In genomic region chr16:26742040-26742439, GRCh38 we compare ENCODE assay signal across 28 cellular contexts.
"Had no signal": no experiment of that assay in that cellular context is flagged by ENCODE, and none has a peak within 500 bp of the region (broad histone marks: within the 10 kb centered on the region; RNA-seq: fewer than 3 reads in every experiment).

No MANE protein-coding gene starts in this region.

- H3K9me3 ChIP-seq: stomach, suprapubic skin, testis, thoracic aorta, thyroid gland, tibial artery, tibial nerve, transverse colon, upper lobe of left lung, upper lobe of right lung, uterus, vagina had no signal

- H3K27ac Mint-ChIP-seq: stimulated activated effector memory CD8-positive, alpha-beta T cell treated with anti-CD3 and anti-CD28 coated beads, Interleukin-12 subunit alpha, Interleukin-12 subunit beta, amount 100 ng/mL, for 72 hours; stimulated activated memory B cell treated with anti-CD40 and anti-IgM and Interleukin-4, amounts not matched to agents 10 μg/mL and 1 μg/mL and 100 μg/mL, for 72 hours; stimulated activated naive B cell treated with anti-CD40 and anti-IgM and Interleukin-4, amounts not matched to agents 10 μg/mL and 1 μg/mL and 100 μg/mL, for 72 hours; stimulated activated naive CD8-positive, alpha-beta T cell treated with anti-CD3 and anti-CD28 coated beads, Interleukin-15, Interleukin-2, amounts not matched to agents 100 ng/mL and 50 ng/mL, for 24 hours; type B pancreatic cell had no signal

- H3K27me3 ChIP-seq: suprapubic skin, testis, thyroid gland, tibial artery, tibial nerve, transverse colon, upper lobe of left lung, upper lobe of right lung, uterus, vagina had no signal

- H3K4me1 ChIP-seq: stomach, suprapubic skin, testis, thyroid gland, tibial artery, tibial nerve, transverse colon, upper lobe of left lung, upper lobe of right lung, uterus, vagina had no signal

- H3K4me3 ChIP-seq: stomach, suprapubic skin, testis, thoracic aorta, thyroid gland, tibial artery, tibial nerve, transverse colon, upper lobe of left lung, upper lobe of right lung, uterus, vagina had no signal

- DNase-seq: stimulated activated CD4-positive, alpha-beta T cell treated with anti-CD3 and anti-CD28 coated beads, Interleukin-2, amount 100 ng/mL, for 48 hours; stimulated activated CD4-positive, alpha-beta T cell treated with anti-CD3 and anti-CD28 coated beads, Interleukin-4, amount 100 ng/mL, for 1 hour; stimulated activated CD4-positive, alpha-beta T cell treated with anti-CD3 and anti-CD28 coated beads, Interleukin-4, amount 100 ng/mL, for 24 hours; stimulated activated CD4-positive, alpha-beta T cell treated with anti-CD3 and anti-CD28 coated beads, Interleukin-4, amount 100 ng/mL, for 4 hours; stimulated activated CD8-positive, alpha-beta memory T cell treated with anti-CD3 and anti-CD28 coated beads, Interleukin-4, amount 100 ng/mL, for 48 hours; stimulated activated naive B cell treated with anti-CD40 and anti-IgM and Interleukin-4, amounts not matched to agents 10 μg/mL and 1 μg/mL and 100 μg/mL, for 72 hours; stimulated activated naive CD4-positive, alpha-beta T cell; stimulated activated naive CD4-positive, alpha-beta T cell treated with Interleukin-2 at 50 U/mL for 16 hours; stimulated activated naive CD8-positive, alpha-beta T cell treated with anti-CD3 and anti-CD28 coated beads, Interleukin-15, amount 100 ng/mL, for 72 hours; stimulated activated naive CD8-positive, alpha-beta T cell treated with anti-CD3 and anti-CD28 coated beads, Interleukin-15, Interleukin-2, amounts not matched to agents 100 U/mL and 50 U/mL, for 24 hours; stomach; substantia nigra; testis; thyroid gland; tibial artery; transverse colon; trophoblast cell; upper lobe of left lung; upper lobe of right lung; uterus had no signal

- H3K9me3 Mint-ChIP-seq: stimulated activated effector memory CD8-positive, alpha-beta T cell treated with anti-CD3 and anti-CD28 coated beads, Interleukin-12 subunit alpha, Interleukin-12 subunit beta, amount 100 ng/mL, for 72 hours; stimulated activated naive CD8-positive, alpha-beta T cell treated with anti-CD3 and anti-CD28 coated beads, Interleukin-15, Interleukin-2, amounts not matched to agents 100 ng/mL and 50 ng/mL, for 24 hours; type B pancreatic cell had no signal

- H3K36me3 Mint-ChIP-seq: stimulated activated effector memory CD8-positive, alpha-beta T cell treated with anti-CD3 and anti-CD28 coated beads, Interleukin-12 subunit alpha, Interleukin-12 subunit beta, amount 100 ng/mL, for 72 hours; stimulated activated memory B cell treated with anti-CD40 and anti-IgM and Interleukin-4, amounts not matched to agents 10 μg/mL and 1 μg/mL and 100 μg/mL, for 72 hours; stimulated activated naive B cell treated with anti-CD40 and anti-IgM and Interleukin-4, amounts not matched to agents 10 μg/mL and 1 μg/mL and 100 μg/mL, for 72 hours; type B pancreatic cell had no signal

- H3K36me3 ChIP-seq: stomach, suprapubic skin, thoracic aorta, thyroid gland, tibial artery, tibial nerve, transverse colon, upper lobe of left lung, upper lobe of right lung, uterus, vagina had no signal

- H3K4me3 Mint-ChIP-seq: stimulated activated effector memory CD8-positive, alpha-beta T cell treated with anti-CD3 and anti-CD28 coated beads, Interleukin-12 subunit alpha, Interleukin-12 subunit beta, amount 100 ng/mL, for 72 hours; stimulated activated memory B cell treated with anti-CD40 and anti-IgM and Interleukin-4, amounts not matched to agents 10 μg/mL and 1 μg/mL and 100 μg/mL, for 72 hours; stimulated activated naive B cell treated with anti-CD40 and anti-IgM and Interleukin-4, amounts not matched to agents 10 μg/mL and 1 μg/mL and 100 μg/mL, for 72 hours; stimulated activated naive CD8-positive, alpha-beta T cell treated with anti-CD3 and anti-CD28 coated beads, Interleukin-15, amount 100 ng/mL, for 72 hours; stimulated activated naive CD8-positive, alpha-beta T cell treated with anti-CD3 and anti-CD28 coated beads, Interleukin-15, Interleukin-2, amounts not matched to agents 100 ng/mL and 50 ng/mL, for 24 hours; type B pancreatic cell had no signal

- H3K27me3 Mint-ChIP-seq: stimulated activated memory B cell treated with anti-CD40 and anti-IgM and Interleukin-4, amounts not matched to agents 10 μg/mL and 1 μg/mL and 100 μg/mL, for 72 hours had no signal

- ATAC-seq: stimulated activated effector memory CD8-positive, alpha-beta T cell treated with anti-CD3 and anti-CD28 coated beads, Interleukin-12 subunit alpha, Interleukin-12 subunit beta, amount 100 ng/mL, for 72 hours; stimulated activated naive B cell treated with anti-CD40 and anti-IgM and Interleukin-4, amounts not matched to agents 10 μg/mL and 1 μg/mL and 100 μg/mL, for 72 hours; stimulated activated naive CD8-positive, alpha-beta T cell treated with anti-CD3 and anti-CD28 coated beads, Interleukin-15, amount 100 ng/mL, for 72 hours; stimulated activated naive CD8-positive, alpha-beta T cell treated with anti-CD3 and anti-CD28 coated beads, Interleukin-15, Interleukin-2, amounts not matched to agents 100 U/mL and 50 U/mL, for 24 hours; upper lobe of right lung had no signal

- H3K4me1 Mint-ChIP-seq: stimulated activated effector memory CD8-positive, alpha-beta T cell treated with anti-CD3 and anti-CD28 coated beads, Interleukin-12 subunit alpha, Interleukin-12 subunit beta, amount 100 ng/mL, for 72 hours; stimulated activated memory B cell treated with anti-CD40 and anti-IgM and Interleukin-4, amounts not matched to agents 10 μg/mL and 1 μg/mL and 100 μg/mL, for 72 hours; stimulated activated naive B cell treated with anti-CD40 and anti-IgM and Interleukin-4, amounts not matched to agents 10 μg/mL and 1 μg/mL and 100 μg/mL, for 72 hours; stimulated activated naive CD8-positive, alpha-beta T cell treated with anti-CD3 and anti-CD28 coated beads, Interleukin-15, amount 100 ng/mL, for 72 hours had no signal

- H3K27ac ChIP-seq: stomach, suprapubic skin, testis, thoracic aorta, thyroid gland, tibial artery, tibial nerve, transverse colon, upper lobe of left lung, upper lobe of right lung, vagina had no signal
